28 cellular contexts compared by ENCODE assay signal in the genomic region with DNA sequence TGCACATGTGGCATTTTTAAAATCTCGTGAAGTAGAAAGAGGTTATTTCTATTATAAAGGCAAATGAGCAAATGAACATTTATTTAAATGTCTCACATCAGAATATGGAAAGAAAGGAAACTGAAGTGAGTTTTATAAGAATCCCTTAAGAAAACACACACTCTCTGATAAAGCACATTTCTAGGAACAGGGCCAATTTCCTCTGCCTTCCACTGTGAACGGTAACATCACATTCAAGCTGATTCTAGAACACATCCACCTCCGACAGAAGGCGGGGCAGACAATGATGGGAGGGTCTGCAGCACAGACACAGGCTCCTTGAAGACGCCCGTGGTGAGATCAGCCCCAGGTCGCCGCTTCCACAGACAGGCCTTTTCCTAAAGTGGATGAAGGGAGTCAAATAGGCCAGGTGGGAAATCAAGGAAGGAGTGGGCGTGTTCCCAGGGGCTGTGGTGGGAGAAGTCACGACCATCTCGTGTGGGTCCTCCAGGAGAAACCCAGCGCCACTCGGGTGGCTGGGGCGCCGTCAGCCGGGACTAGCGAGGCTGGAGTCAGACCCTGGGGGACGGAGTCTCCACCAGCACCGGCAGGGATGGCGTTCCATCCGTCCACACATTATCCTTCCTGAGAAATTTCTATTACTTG. TPM values are rescaled to one million over a fixed set of nuclear protein-coding genes. Genes with fewer than 3 reads are reported as not detected.
A peak's percentile ranks its signal among the peaks of the same experiment; 100 is the strongest.
DNase-seq lines count a peak whose midpoint lies in the region; ATAC-seq, FAIRE-seq and TF ChIP-seq lines count a peak whose summit lies in the region.
"Had no signal": no experiment of that assay in that cellular context is flagged by ENCODE, and none has a peak within 500 bp of the region (broad histone marks: within the 10 kb centered on the region; RNA-seq: fewer than 3 reads in every experiment).

No MANE protein-coding gene starts in this region.

- H3K4me3 Mint-ChIP-seq in WTC11 (no peak overlapping the region), progenitor cell of endocrine pancreas (ENCODE audit: low read depth) (no peak overlapping the region)
- no peak overlapping the region for H3K4me3 Mint-ChIP-seq in activated CD8-positive, alpha-beta T cell treated with anti-CD3 and anti-CD28 coated beads, Interleukin-2, amount 10 ng/mL, durations not matched to agents 7 days and 5 days

- H3K27ac Mint-ChIP-seq in WTC11 (peak overlapping the region; percentile 63; the same call in 1 of the 2 replicates), progenitor cell of endocrine pancreas (no peak overlapping the region)
- no peak overlapping the region for H3K27ac Mint-ChIP-seq in activated CD8-positive, alpha-beta T cell treated with anti-CD3 and anti-CD28 coated beads, Interleukin-2, amount 10 ng/mL, durations not matched to agents 7 days and 5 days
- H3K27ac Mint-ChIP-seq: activated T-helper 2 cell treated with anti-CD3 and anti-CD28 coated beads, Interferon-gamma antibody, Interleukin-2, Interleukin-4, amounts not matched to agents 10 μg/mL and 5 μg/mL and 100 μg/mL, durations not matched to agents 14 hours and 24 hours and 36 hours had no signal

- intact Hi-C loops in endothelial cell of umbilical vein (cut with micrococcal nuclease) = no loop called here
- intact Hi-C loops in posterior vena cava (cut with DNase I) = no loop called here

- no peaks in the 10 kb centered on the region for H3K27me3 Mint-ChIP-seq in WTC11 (ENCODE audit: low read depth)
- no peaks in the 10 kb centered on the region for H3K27me3 Mint-ChIP-seq in activated CD8-positive, alpha-beta T cell treated with anti-CD3 and anti-CD28 coated beads, Interleukin-2, amount 10 ng/mL, durations not matched to agents 7 days and 5 days (ENCODE audit: low read depth)
- no peaks in the 10 kb centered on the region for H3K27me3 Mint-ChIP-seq in progenitor cell of endocrine pancreas

- H3K4me1 Mint-ChIP-seq in WTC11 (no peaks in the 10 kb centered on the region), progenitor cell of endocrine pancreas (ENCODE audit: low read depth) (no peaks in the 10 kb centered on the region)
- H3K4me1 Mint-ChIP-seq in activated CD8-positive, alpha-beta T cell treated with anti-CD3 and anti-CD28 coated beads, Interleukin-2, amount 10 ng/mL, durations not matched to agents 7 days and 5 days (ENCODE audit: low read depth) = no peaks in the 10 kb centered on the region

- H3K27me3 ChIP-seq in endothelial cell of umbilical vein (ENCODE audit: control insufficient read depth in 2 of 2, insufficient read depth in 2 of 2, low read length in 2 of 2) = no peaks in the 10 kb centered on the region
- H3K27me3 ChIP-seq: adrenal gland, BLaER1, breast epithelium, SJCRH30, testis had no signal

- CTCF ChIA-PET in WTC11 (lab: Charles Lee) = no interaction called here
- CTCF ChIA-PET in endothelial cell of umbilical vein (lab: Charles Lee) = interaction anchor here (1.3 to 1.4 kb wide), 2 partner anchors 12 to 213 kb away, joined by 3 read pairs; no protein-coding TSS in a partner anchor
- CTCF ChIA-PET in activated CD8-positive, alpha-beta T cell treated with anti-CD3 and anti-CD28 coated beads, Interleukin-2, amount 10 ng/mL, durations not matched to agents 7 days and 5 days (lab: Charles Lee) = no interaction called here

- ATAC-seq in WTC11 (no peak), HG03097 (IDR thresholded peaks at IDR 0.05; ENCODE audit: low FRiP score, unreplicated experiment) (no peak)
- no peak for ATAC-seq in activated CD8-positive, alpha-beta T cell treated with anti-CD3 and anti-CD28 coated beads, Interleukin-2, amount 10 ng/mL, durations not matched to agents 7 days and 5 days
- ATAC-seq: left colon had no signal

- peaks cover 39 to 58% of the 10 kb centered on the region in 2 experiments for H3K36me3 ChIP-seq in endothelial cell of umbilical vein (ENCODE audit: control insufficient read depth in 2 of 2, extremely low read depth in 1 of 2, insufficient read depth in 2 of 2, low read length in 2 of 2)
- H3K36me3 ChIP-seq: SJCRH30 had no signal

- H3K4me3 ChIP-seq in endothelial cell of umbilical vein (replicated peaks in 1 of 3; ENCODE audit: insufficient read depth in 1 of 3, low read depth in 1 of 3, low read length in 3 of 3) = no peak overlapping the region
- H3K4me3 ChIP-seq: adrenal gland, BLaER1, breast epithelium, SJCRH30, testis had no signal

- BruUV-seq in endothelial cell of umbilical vein (replicated peaks; lab: Mats Ljungman, UMichigan) = no TSS peak

- no peaks in the 10 kb centered on the region for H3K79me2 ChIP-seq in endothelial cell of umbilical vein (ENCODE audit: control insufficient read depth, insufficient read depth, low read length)

- DNase-seq in activated effector memory CD4-positive, alpha-beta T cell treated with anti-CD3 and anti-CD28 coated beads, Interleukin-2, amount 50 U/mL, for 16 hours = peak; percentile 57
- no peak for DNase-seq in activated effector memory CD4-positive, alpha-beta T cell treated with Interleukin-2 at 50 U/mL for 16 hours
- DNase-seq in WTC11 (ENCODE audit: low spot score) (no peak), endothelial cell of umbilical vein (ENCODE audit: low read depth, low spot score) (peak; percentile 73), posterior vena cava (ENCODE audit: low spot score) (peak; percentile 76), progenitor cell of endocrine pancreas (ENCODE audit: low spot score, unreplicated experiment) (no peak)
- no peak for DNase-seq in activated CD8-positive, alpha-beta T cell treated with anti-CD3 and anti-CD28 coated beads, Interleukin-2, amount 10 ng/mL, durations not matched to agents 7 days and 5 days
- DNase-seq: activated CD4-positive, alpha-beta T cell treated with anti-CD3 and anti-CD28 coated beads for 1 hour; adrenal gland; Calu3; cortex of kidney; DND-41; GOT3; left colon; mesenchymal stem cell; NCI-H1436; NCI-H524; NK-92 treated with Interleukin-12 subunit alpha and Interleukin-12 subunit beta, amount 100 ng/mL, for 24 hours; SJCRH30; small intestine; stimulated activated CD4-positive, alpha-beta T cell treated with anti-CD3 and anti-CD28 coated beads, Interleukin-2, amount 100 ng/mL, for 24 hours; testis had no signal

- no peaks in the 10 kb centered on the region for H4K20me1 ChIP-seq in endothelial cell of umbilical vein (replicated peaks; ENCODE audit: control insufficient read depth, extremely low read depth, insufficient read depth, low read length)

- POLR2A ChIA-PET in WTC11 (lab: Charles Lee) (no interaction called here), endothelial cell of umbilical vein (lab: Charles Lee) (no interaction called here)
- POLR2A ChIA-PET in activated CD8-positive, alpha-beta T cell treated with anti-CD3 and anti-CD28 coated beads, Interleukin-2, amount 10 ng/mL, durations not matched to agents 7 days and 5 days (lab: Charles Lee) = no interaction called here

- H3K4me1 ChIP-seq in endothelial cell of umbilical vein (ENCODE audit: control insufficient read depth, extremely low read depth, insufficient read depth, low read length) = no peaks in the 10 kb centered on the region
- H3K4me1 ChIP-seq: BLaER1, breast epithelium, SJCRH30 had no signal

- no peak overlapping the region for H3K27ac ChIP-seq in endothelial cell of umbilical vein (ENCODE audit: insufficient read depth, low read depth, low read length)
- H3K27ac ChIP-seq: adrenal gland, BLaER1, KMS-11, SJCRH30 had no signal

- dilution Hi-C loops in endothelial cell of umbilical vein (cut with MboI; ENCODE audit: extremely low pct_ligation_motif_present, low sequenced_read_pairs) = no loop called here

- peak; percentile 16 for TF ChIP-seq POLR2A in endothelial cell of umbilical vein (IDR thresholded peaks at IDR 0.05; ENCODE audit: low read depth, low read length)

- no peak overlapping the region for H2AFZ ChIP-seq in endothelial cell of umbilical vein (ENCODE audit: low read depth, low read length)

- H3K9ac ChIP-seq in endothelial cell of umbilical vein (replicated peaks; ENCODE audit: extremely low read depth, insufficient read depth, low read length) = no peak overlapping the region
- H3K9ac ChIP-seq: BLaER1, KMS-11 had no signal

- no peaks in the 10 kb centered on the region for H3K9me1 ChIP-seq in endothelial cell of umbilical vein (replicated peaks; ENCODE audit: control insufficient read depth, extremely low read depth, insufficient read depth, low read length)

- H3K9me3 ChIP-seq in endothelial cell of umbilical vein (replicated peaks; ENCODE audit: control insufficient read depth, insufficient read depth, low read length) = no peaks in the 10 kb centered on the region
- H3K9me3 ChIP-seq: adrenal gland, BLaER1, breast epithelium, SJCRH30, testis had no signal

- no peak overlapping the region for H3K4me2 ChIP-seq in endothelial cell of umbilical vein (ENCODE audit: insufficient read depth, low read length)
- H3K4me2 ChIP-seq: BLaER1, KMS-11 had no signal

- TF ChIP-seq CTCF in WTC11 (IDR thresholded peaks at IDR 0.05) (no peak), endothelial cell of umbilical vein (IDR thresholded peaks at IDR 0.05; ENCODE audit: extremely low read depth in 1 of 2, insufficient read depth in 1 of 2, low read depth in 1 of 2, low read length in 2 of 2) (no peak), progenitor cell of endocrine pancreas (IDR thresholded peaks at IDR 0.05; ENCODE audit: unreplicated experiment) (no peak)

- peaks cover 77% of the 10 kb centered on the region for H3K36me3 Mint-ChIP-seq in WTC11
- H3K36me3 Mint-ChIP-seq in activated CD8-positive, alpha-beta T cell treated with anti-CD3 and anti-CD28 coated beads, Interleukin-2, amount 10 ng/mL, durations not matched to agents 7 days and 5 days (ENCODE audit: low read depth) = peaks cover 77% of the 10 kb centered on the region
- H3K36me3 Mint-ChIP-seq in progenitor cell of endocrine pancreas (ENCODE audit: insufficient read depth) = peaks cover 28% of the 10 kb centered on the region

- no peak for FAIRE-seq in endothelial cell of umbilical vein (lab: Jason Lieb, UNC)
- FAIRE-seq: small intestine, TTC549 had no signal

- H3K9me3 Mint-ChIP-seq in WTC11 (no peaks in the 10 kb centered on the region), progenitor cell of endocrine pancreas (ENCODE audit: low read depth) (no peaks in the 10 kb centered on the region)
- no peaks in the 10 kb centered on the region for H3K9me3 Mint-ChIP-seq in activated CD8-positive, alpha-beta T cell treated with anti-CD3 and anti-CD28 coated beads, Interleukin-2, amount 10 ng/mL, durations not matched to agents 7 days and 5 days (ENCODE audit: insufficient read depth)
- H3K9me3 Mint-ChIP-seq: activated T-helper 2 cell treated with anti-CD3 and anti-CD28 coated beads, Interferon-gamma antibody, Interleukin-2, Interleukin-4, amounts not matched to agents 10 μg/mL and 5 μg/mL and 100 μg/mL, durations not matched to agents 14 hours and 24 hours and 36 hours had no signal

RNA-seq across cellular contexts. Expression of a gene that starts 31.1 kb away (rescaled TPM):
- 37.2 to 40.7 TPM (median 37.5 TPM) in 3 replicates for total RNA-seq in WTC11 (2021)
- total RNA-seq in endothelial cell of umbilical vein = 101 and 145 TPM in 2 replicates
- polyA plus RNA-seq in endothelial cell of umbilical vein = 73.5 and 83.2 TPM in 2 replicates
- polyA plus RNA-seq in endothelial cell of umbilical vein (2011; cell fraction: cytosol; rRNA removed) = 75.3 and 79.0 TPM in 2 replicates
- polyA plus RNA-seq in endothelial cell of umbilical vein (2011; cell fraction: nucleus; rRNA removed) = 339 and 341 TPM in 2 replicates
- polyA plus RNA-seq in endothelial cell of umbilical vein (2012) = 160 and 185 TPM in 2 replicates
- polyA minus RNA-seq in endothelial cell of umbilical vein = 97.3 and 115 TPM in 2 replicates
- 15.4 TPM for polyA minus RNA-seq in endothelial cell of umbilical vein (2011; cell fraction: cytosol; rRNA and poly(A)+ RNA removed)
- polyA minus RNA-seq in endothelial cell of umbilical vein (2011; cell fraction: nucleus; rRNA and poly(A)+ RNA removed) = 144 and 170 TPM in 2 replicates
- total RNA-seq in posterior vena cava = 100 to 1,000 TPM in 1 of 2 donors, 10 to 100 TPM in 1; 65.9 to 112 TPM
- total RNA-seq in activated CD8-positive, alpha-beta T cell treated with anti-CD3 and anti-CD28 coated beads, Interleukin-2, amount 10 ng/mL, durations not matched to agents 7 days and 5 days = 10 to 100 TPM; 47.5 TPM
- total RNA-seq in progenitor cell of endocrine pancreas = 47.6 and 51.7 TPM in 2 replicates

Comparison
In these comparisons a context has a peak if more than half of its experiments do, and no peak if none do; other contexts are left out.
1. DNase-seq: peak in activated effector memory CD4-positive, alpha-beta T cell treated with anti-CD3 and anti-CD28 coated beads, Interleukin-2, amount 50 U/mL, for 16 hours (single experiment), endothelial cell of umbilical vein (single experiment) and posterior vena cava (single experiment); none in activated effector memory CD4-positive, alpha-beta T cell treated with Interleukin-2 at 50 U/mL for 16 hours (single experiment), WTC11 (single experiment), activated CD8-positive, alpha-beta T cell treated with anti-CD3 and anti-CD28 coated beads, Interleukin-2, amount 10 ng/mL, durations not matched to agents 7 days and 5 days (single experiment) and progenitor cell of endocrine pancreas (single experiment).